ENCODE assay signal across 8 cellular contexts in the genomic region with DNA sequence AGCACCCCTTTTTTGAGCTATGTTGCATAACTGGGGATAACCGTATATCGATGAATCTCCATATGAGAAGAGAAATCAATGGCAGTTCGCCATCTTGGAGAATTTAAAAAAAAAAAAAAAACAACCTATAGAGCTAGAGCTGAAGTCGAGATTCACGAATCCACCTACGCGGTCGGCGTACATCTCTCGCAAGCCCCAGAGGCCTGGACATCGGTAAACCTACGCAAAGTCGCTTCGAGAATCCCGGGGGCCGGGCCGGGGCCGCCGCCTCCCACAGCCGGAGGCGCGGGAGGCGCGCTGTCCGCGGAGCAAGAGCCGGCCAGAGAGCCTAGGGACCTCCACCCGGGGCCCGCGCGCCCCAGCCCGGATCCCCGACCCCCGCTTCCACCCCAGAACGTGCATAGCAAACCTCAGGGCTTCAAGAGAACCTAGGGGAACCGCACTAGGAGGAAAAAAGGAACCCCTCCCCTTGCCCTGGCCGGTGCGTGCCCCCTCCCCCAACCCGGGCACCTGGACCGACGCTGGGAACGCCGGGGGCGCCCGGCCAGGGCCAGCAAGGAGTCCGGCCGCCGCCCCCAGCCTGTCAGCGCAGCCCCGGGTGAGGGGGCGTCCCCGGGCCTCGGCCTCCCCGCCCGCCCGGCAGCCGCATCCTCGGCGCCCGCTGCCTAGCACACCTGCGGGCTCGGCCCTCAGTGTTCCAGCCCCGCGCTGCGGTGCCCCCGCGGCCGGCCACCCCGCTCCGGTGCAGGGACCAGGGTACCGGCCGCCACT. TPM values are rescaled to one million over a fixed set of nuclear protein-coding genes. Genes with fewer than 3 reads are reported as not detected.
DNase-seq lines count a peak whose midpoint lies in the region; ATAC-seq, FAIRE-seq and TF ChIP-seq lines count a peak whose summit lies in the region.

No MANE protein-coding gene starts in this region.

- H3K27me3 Mint-ChIP-seq in activated B cell treated with CpG ODN at 0.5 μM for 24 hours: peaks cover 15% of the 10 kb centered on the region
- peaks cover 9 to 19% (median 14%) of the 10 kb centered on the region in 3 donors for H3K27me3 Mint-ChIP-seq in immature natural killer cell (ENCODE audit: low read depth in 3 of 3)

- no peaks in the 10 kb centered on the region for H3K27me3 ChIP-seq in bronchial epithelial cell (ENCODE audit: control insufficient read depth, insufficient read depth, low read length)
- H3K27me3 ChIP-seq in small intestine (ENCODE audit: control insufficient read depth in 2 of 2, insufficient read depth in 2 of 2, low read length in 2 of 2): no peaks in the 10 kb centered on the region

- peak overlapping the region; percentile 16 to 84 for H3K27ac ChIP-seq in small intestine (ENCODE audit: low read depth in 1 of 2, low read length in 1 of 2)

- H3K4me1 ChIP-seq in small intestine (ENCODE audit: control insufficient read depth in 2 of 2, insufficient read depth in 1 of 2, low read depth in 1 of 2, low read length in 1 of 2): no peaks in the 10 kb centered on the region

- no peak for FAIRE-seq in bronchial epithelial cell (lab: Jason Lieb, UNC)
- no peak for FAIRE-seq in small intestine (lab: Jason Lieb, UNC)

- no peak for TF ChIP-seq CTCF in GM13976 (IDR thresholded peaks at IDR 0.05; ENCODE audit: borderline replicate concordance, control extremely low read depth, extremely low read depth, insufficient read depth, missing control alignments)
- TF ChIP-seq CTCF in activated B cell treated with CpG ODN at 0.5 μM for 24 hours (IDR thresholded peaks at IDR 0.05): no peak
- TF ChIP-seq CTCF in bronchial epithelial cell (IDR thresholded peaks at IDR 0.05; ENCODE audit: insufficient read depth, low read length, severe bottlenecking): no peak

- DNase-seq in GM13976 (ENCODE audit: low spot score): peak; percentile 77
- DNase-seq in NCI-H1694 (lab: John Stamatoyannopoulos, UW): peak; percentile 90
- DNase-seq in activated B cell treated with CpG ODN at 0.5 μM for 24 hours: peak; percentile 76
- DNase-seq in bronchial epithelial cell (ENCODE audit: low read depth): peak; percentile 80
- peak; percentile 60 to 68 (median 68) for DNase-seq in immature natural killer cell
- peak; percentile 82 for DNase-seq in small intestine
- DNase-seq in OCI-M1 (lab: John Stamatoyannopoulos, UW): no peak

- intact Hi-C loops in activated B cell treated with CpG ODN at 0.5 μM for 24 hours (cut with micrococcal nuclease): loop anchor here (1.0 to 10.0 kb wide), 10 partner anchors 158 to 1415 kb away; a partner anchor contains a TSS

- H3K36me3 ChIP-seq in bronchial epithelial cell (ENCODE audit: control insufficient read depth, insufficient read depth, low read length) (peaks cover 8% of the 10 kb centered on the region), small intestine (ENCODE audit: control insufficient read depth in 2 of 2, insufficient read depth in 2 of 2, low read length in 2 of 2) (peaks cover 0 to 1% of the 10 kb centered on the region in 2 donors)

- H3K4me1 Mint-ChIP-seq in activated B cell treated with CpG ODN at 0.5 μM for 24 hours (peaks cover 23% of the 10 kb centered on the region), immature natural killer cell (peaks cover 13 to 21% of the 10 kb centered on the region in 2 donors)

- H3K4me3 Mint-ChIP-seq in activated B cell treated with CpG ODN at 0.5 μM for 24 hours (peak overlapping the region; percentile 90), immature natural killer cell (peak overlapping the region; percentile 88 to 93 (median 91))

- H3K36me3 Mint-ChIP-seq in activated B cell treated with CpG ODN at 0.5 μM for 24 hours (ENCODE audit: low read depth) (peaks cover 5% of the 10 kb centered on the region), immature natural killer cell (no peaks in the 10 kb centered on the region)

- 0 to 1% (median 1%) methylated on average over 51 to 72 of the region's 72 CpGs for WGBS in small intestine, 3 donors

- peak overlapping the region; percentile 94 for H3K4me3 ChIP-seq in bronchial epithelial cell (ENCODE audit: low read depth, low read length)
- H3K4me3 ChIP-seq in small intestine (ENCODE audit: low read depth in 1 of 2, low read length in 2 of 2): peak overlapping the region; percentile 90 to 92

- H3K27ac Mint-ChIP-seq in activated B cell treated with CpG ODN at 0.5 μM for 24 hours (peak overlapping the region; percentile 53), immature natural killer cell (peak overlapping the region in 3 of 6 donors; percentile 24 to 57 (median 36))

- CTCF ChIA-PET in activated B cell treated with CpG ODN at 0.5 μM for 24 hours (lab: Charles Lee): interaction anchor here (0.8 to 2.0 kb wide), 2 partner anchors 214 to 253 kb away, joined by 4 to 6 read pairs; no protein-coding TSS in a partner anchor

- POLR2A ChIA-PET in activated B cell treated with CpG ODN at 0.5 μM for 24 hours (lab: Charles Lee): interaction anchor here (0.6 to 1.5 kb wide), 4 partner anchors 8 to 576 kb away, joined by 3 to 7 read pairs (median 4); a partner anchor contains a TSS

- no peaks in the 10 kb centered on the region for H3K9me3 ChIP-seq in small intestine (ENCODE audit: control insufficient read depth, low read depth)

- H3K9me3 Mint-ChIP-seq in activated B cell treated with CpG ODN at 0.5 μM for 24 hours (no peaks in the 10 kb centered on the region), immature natural killer cell (no peaks in the 10 kb centered on the region)

- ATAC-seq in HG02840 (IDR thresholded peaks at IDR 0.05; ENCODE audit: low FRiP score, unreplicated experiment) (peak; percentile 58), activated B cell treated with CpG ODN at 0.5 μM for 24 hours (ENCODE audit: low read depth) (peak; percentile 76)

- in situ Hi-C loops in GM13976 (cut with MboI; ENCODE audit: low sequenced_read_pairs, unreplicated experiment): loop anchor here (10.0 kb wide), 1 partner anchor 215 kb away; no protein-coding TSS in a partner anchor

RNA-seq across cellular contexts. Expression of a gene that starts 0.6 kb away (rescaled TPM):
- total RNA-seq in activated B cell treated with CpG ODN at 0.5 μM for 24 hours: 3.4 and 5.4 TPM in 2 replicates
- total RNA-seq in bronchial epithelial cell: 265 and 298 TPM in 2 replicates
- 1 to 10 TPM; 1.7 to 5.8 (median 4.6) TPM for polyA plus RNA-seq in immature natural killer cell
- polyA plus RNA-seq in small intestine: 10 to 100 TPM; 27.3 to 45.3 (median 37.3) TPM

Comparison
In these comparisons a context has a peak if more than half of its experiments do, and no peak if none do; other contexts are left out.
1. RNA of a gene that starts 0.6 kb away (total RNA-seq): 265 to 298 TPM in bronchial epithelial cell; 3.4 to 5.4 TPM in activated B cell treated with CpG ODN at 0.5 μM for 24 hours; every median in the first group is over 10 times any median in the second.